ENCODE assay signal across 7 cellular contexts in genomic region chr1:19390166-19390850, GRCh38.
DNase-seq lines count a peak whose midpoint lies in the region; ATAC-seq and TF ChIP-seq lines count a peak whose summit lies in the region.

No MANE protein-coding gene starts in this region.

- POLR2A ChIA-PET in activated B cell treated with CpG ODN at 0.5 μM for 24 hours (lab: Charles Lee), result interaction anchor here (0.6 to 1.3 kb wide), 8 partner anchors 15 to 205 kb away, joined by 3 to 5 read pairs (median 4); partner anchors contain the start of gene CAPZB

- TF ChIP-seq CTCF in GM23338 (conservative IDR thresholded peaks at IDR 0.05; ENCODE audit: low read depth in 2 of 2) (no peak), activated B cell treated with CpG ODN at 0.5 μM for 24 hours (IDR thresholded peaks at IDR 0.05) (no peak), stomach (IDR thresholded peaks at IDR 0.05) (no peak)

- H3K27me3 Mint-ChIP-seq in GM23338 (ENCODE audit: insufficient read depth, low read depth, poor library complexity), result peaks cover 16% of the 10 kb centered on the region
- no peaks in the 10 kb centered on the region for H3K27me3 Mint-ChIP-seq in activated B cell treated with CpG ODN at 0.5 μM for 24 hours

- H3K9me3 Mint-ChIP-seq in GM23338 (no peaks in the 10 kb centered on the region), activated B cell treated with CpG ODN at 0.5 μM for 24 hours (no peaks in the 10 kb centered on the region)

- intact Hi-C loops in activated B cell treated with CpG ODN at 0.5 μM for 24 hours (cut with micrococcal nuclease) (loop anchor here (2.0 to 10.0 kb wide), 5 partner anchors 46 to 270 kb away; partner anchors contain the start of genes AKR7A2 and SLC66A1), right cardiac atrium (cut with DNase I) (loop anchor here (2.0 to 10.0 kb wide), 5 partner anchors 84 to 264 kb away; partner anchors contain the start of gene CAPZB (in 2 of the 4)), stomach (cut with DNase I; ENCODE audit: low total_unique reads) (no loop called here)

- H3K9ac ChIP-seq in Karpas-422 (ENCODE audit: low read length), result no peak overlapping the region

- H3K9me3 ChIP-seq in right cardiac atrium (ENCODE audit: control insufficient read depth, low read length) (no peaks in the 10 kb centered on the region), stomach (no peaks in the 10 kb centered on the region), Karpas-422 (ENCODE audit: low read length) (no peaks in the 10 kb centered on the region)

- no peak overlapping the region for H3K27ac ChIP-seq in GM23338 (ENCODE audit: low read depth)
- H3K27ac ChIP-seq in right cardiac atrium (ENCODE audit: low read length), result peak overlapping the region; percentile 70
- H3K27ac ChIP-seq in stomach, result peak overlapping the region; percentile 63 to 82 (median 76)
- H3K27ac ChIP-seq in Karpas-422 (ENCODE audit: low read length), result no peak overlapping the region

- 53% methylated on average over 19 of the region's 19 CpGs for WGBS in right cardiac atrium
- 68 to 82% (median 77%) methylated on average over 16 to 19 of the region's 19 CpGs for WGBS in stomach, 5 donors

- H3K27ac Mint-ChIP-seq in GM23338 (peak overlapping the region; percentile 59; the same call in 1 of the 2 replicates), activated B cell treated with CpG ODN at 0.5 μM for 24 hours (peak overlapping the region; percentile 95)

- H3F3A ChIP-seq in GM23338 (replicated peaks; ENCODE audit: low read depth), result no peaks in the 10 kb centered on the region

- DNase-seq in GM23338 (ENCODE audit: low spot score) (no peak), activated B cell treated with CpG ODN at 0.5 μM for 24 hours (no peak), right cardiac atrium (peak in 1 of 3 donors; percentile 28), stomach (no peak), Karpas-422 (no peak), GOT3 (lab: John Stamatoyannopoulos, UW) (no peak)

- no peak overlapping the region for H3K4me2 ChIP-seq in GM23338
- H3K4me2 ChIP-seq in Karpas-422 (ENCODE audit: low read depth, low read length, poor library complexity, severe bottlenecking), result no peak overlapping the region

- H3K27me3 ChIP-seq in GM23338 (ENCODE audit: insufficient read depth), result no peaks in the 10 kb centered on the region
- no peaks in the 10 kb centered on the region for H3K27me3 ChIP-seq in right cardiac atrium (ENCODE audit: control insufficient read depth, insufficient read depth)
- no peaks in the 10 kb centered on the region for H3K27me3 ChIP-seq in stomach
- no peaks in the 10 kb centered on the region for H3K27me3 ChIP-seq in Karpas-422 (ENCODE audit: low read length)

- H3K79me2 ChIP-seq in GM23338 (replicated peaks; ENCODE audit: insufficient read depth) (peaks cover 93% of the 10 kb centered on the region), Karpas-422 (ENCODE audit: low read length) (peaks cover 81% of the 10 kb centered on the region)

- CTCF ChIA-PET in activated B cell treated with CpG ODN at 0.5 μM for 24 hours (lab: Charles Lee), result interaction anchor here (0.6 to 3.7 kb wide), 14 partner anchors 23 to 314 kb away, joined by 3 to 49 read pairs (median 3); no protein-coding TSS in a partner anchor

- no peak overlapping the region for H2AFZ ChIP-seq in GM23338
- H2AFZ ChIP-seq in Karpas-422 (ENCODE audit: low read length), result no peak overlapping the region

- H3K4me3 Mint-ChIP-seq in GM23338, result no peak overlapping the region
- peak overlapping the region; percentile 83 for H3K4me3 Mint-ChIP-seq in activated B cell treated with CpG ODN at 0.5 μM for 24 hours

- no peak for TF ChIP-seq EP300 in stomach (IDR thresholded peaks at IDR 0.05)

- H3K9me2 ChIP-seq in GM23338 (ENCODE audit: insufficient read depth) (no peaks in the 10 kb centered on the region), Karpas-422 (replicated peaks; ENCODE audit: insufficient read depth, low read length) (no peaks in the 10 kb centered on the region)

- no peak for TF ChIP-seq POLR2A in stomach (IDR thresholded peaks at IDR 0.05)

- H3K36me3 Mint-ChIP-seq in GM23338 (ENCODE audit: low read depth), result peaks cover 14% of the 10 kb centered on the region
- H3K36me3 Mint-ChIP-seq in activated B cell treated with CpG ODN at 0.5 μM for 24 hours (ENCODE audit: low read depth), result peaks cover 18% of the 10 kb centered on the region

- H3K4me1 Mint-ChIP-seq in GM23338 (peaks cover 20% of the 10 kb centered on the region), activated B cell treated with CpG ODN at 0.5 μM for 24 hours (peaks cover 74% of the 10 kb centered on the region)

- H3K4me1 ChIP-seq in GM23338 (ENCODE audit: insufficient read depth) (peaks cover 4% of the 10 kb centered on the region; the same call in 1 of the 2 replicates), right cardiac atrium (ENCODE audit: control insufficient read depth, insufficient read depth, low read length) (peaks cover 12% of the 10 kb centered on the region), stomach (peaks cover 54 to 99% (median 80%) of the 10 kb centered on the region in 4 donors), Karpas-422 (ENCODE audit: low read length) (peaks cover 9% of the 10 kb centered on the region)

- ATAC-seq in GM23338, result no peak
- no peak for ATAC-seq in activated B cell treated with CpG ODN at 0.5 μM for 24 hours (ENCODE audit: low read depth)
- ATAC-seq in right cardiac atrium, result no peak
- ATAC-seq in GM21619 (IDR thresholded peaks at IDR 0.05; ENCODE audit: unreplicated experiment), result no peak

- H3K4me3 ChIP-seq in GM23338 (no peak overlapping the region), right cardiac atrium (ENCODE audit: low read length) (no peak overlapping the region), stomach (peak overlapping the region in 1 of 4 donors; percentile 7), Karpas-422 (ENCODE audit: low read length) (no peak overlapping the region)

- 0 out of 2 replicates have a peak, but pooled peaks cover 2% of the 10 kb centered on the region for H3K36me3 ChIP-seq in GM23338 (ENCODE audit: insufficient read depth)
- H3K36me3 ChIP-seq in stomach, result peaks cover 1 to 12% (median 5%) of the 10 kb centered on the region in 4 donors
- H3K36me3 ChIP-seq in Karpas-422 (ENCODE audit: insufficient read depth, low read length), result peaks cover 2% of the 10 kb centered on the region; the same call in 1 of the 2 replicates

- H4K20me1 ChIP-seq in GM23338 (replicated peaks; ENCODE audit: insufficient read depth) (peaks cover 58% of the 10 kb centered on the region), Karpas-422 (ENCODE audit: insufficient read depth, low read depth, low read length) (0 out of 2 replicates have a peak, but pooled peaks cover 6% of the 10 kb centered on the region)

TF ChIP-seq in GM23338, 12 proteins besides CTCF, POLR2A, EP300 and RAD21 (continues in another document):
- TF ChIP-seq ZNF331 (CRISPR knock-in tag; IDR thresholded peaks at IDR 0.05; ENCODE audit: low read depth), result no peak
- TF ChIP-seq, protein P1, sequence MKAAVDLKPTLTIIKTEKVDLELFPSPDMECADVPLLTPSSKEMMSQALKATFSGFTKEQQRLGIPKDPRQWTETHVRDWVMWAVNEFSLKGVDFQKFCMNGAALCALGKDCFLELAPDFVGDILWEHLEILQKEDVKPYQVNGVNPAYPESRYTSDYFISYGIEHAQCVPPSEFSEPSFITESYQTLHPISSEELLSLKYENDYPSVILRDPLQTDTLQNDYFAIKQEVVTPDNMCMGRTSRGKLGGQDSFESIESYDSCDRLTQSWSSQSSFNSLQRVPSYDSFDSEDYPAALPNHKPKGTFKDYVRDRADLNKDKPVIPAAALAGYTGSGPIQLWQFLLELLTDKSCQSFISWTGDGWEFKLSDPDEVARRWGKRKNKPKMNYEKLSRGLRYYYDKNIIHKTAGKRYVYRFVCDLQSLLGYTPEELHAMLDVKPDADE (IDR thresholded peaks at IDR 0.05), result no peak
- TF ChIP-seq POLR2AphosphoS5 (IDR thresholded peaks at IDR 0.05; ENCODE audit: low read depth), result no peak
- TF ChIP-seq JUNB (IDR thresholded peaks at IDR 0.05; ENCODE audit: unreplicated experiment), result no peak

Comparison
In these comparisons a context has a peak if more than half of its experiments do, and no peak if none do; other contexts are left out.
1. H3K27ac ChIP-seq: peak in right cardiac atrium (single experiment) and stomach (5 of 5); none in GM23338 (single experiment) and Karpas-422 (single experiment).